8 cellular contexts compared by ENCODE assay signal in genomic region chr6:111087106-111087835, GRCh38. TPM values are rescaled to one million over a fixed set of nuclear protein-coding genes. Genes with fewer than 3 reads are reported as not detected.
DNase-seq lines count a peak whose midpoint lies in the region; ATAC-seq, FAIRE-seq and TF ChIP-seq lines count a peak whose summit lies in the region.

A gene with protein sequence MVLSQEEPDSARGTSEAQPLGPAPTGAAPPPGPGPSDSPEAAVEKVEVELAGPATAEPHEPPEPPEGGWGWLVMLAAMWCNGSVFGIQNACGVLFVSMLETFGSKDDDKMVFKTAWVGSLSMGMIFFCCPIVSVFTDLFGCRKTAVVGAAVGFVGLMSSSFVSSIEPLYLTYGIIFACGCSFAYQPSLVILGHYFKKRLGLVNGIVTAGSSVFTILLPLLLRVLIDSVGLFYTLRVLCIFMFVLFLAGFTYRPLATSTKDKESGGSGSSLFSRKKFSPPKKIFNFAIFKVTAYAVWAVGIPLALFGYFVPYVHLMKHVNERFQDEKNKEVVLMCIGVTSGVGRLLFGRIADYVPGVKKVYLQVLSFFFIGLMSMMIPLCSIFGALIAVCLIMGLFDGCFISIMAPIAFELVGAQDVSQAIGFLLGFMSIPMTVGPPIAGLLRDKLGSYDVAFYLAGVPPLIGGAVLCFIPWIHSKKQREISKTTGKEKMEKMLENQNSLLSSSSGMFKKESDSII (plus strand): TSS chr6:111087503. CDS start chr6:111087753, 250 bp downstream.

- intact Hi-C loops in left colon (cut with DNase I, micrococcal nuclease) = no loop called here

- no peak for FAIRE-seq in bronchial epithelial cell (lab: Jason Lieb, UNC)

- peak; percentile 67 for ATAC-seq in HG02970 (IDR thresholded peaks at IDR 0.05; ENCODE audit: low FRiP score, unreplicated experiment)
- peak; percentile 93 for ATAC-seq in left colon

- peak within 1 kb of the TSS; percentile 54 for H3K4me3 ChIP-seq in WI38 (ENCODE audit: low read depth, low read length)
- peak within 1 kb of the TSS; percentile 31 for H3K4me3 ChIP-seq in bronchial epithelial cell (ENCODE audit: low read depth, low read length)

- DNase-seq in NCI-H2081 (lab: John Stamatoyannopoulos, UW) (peak; percentile 66 to 78), NCI-H2081 treated with DMSO at 0.1 percent for 48 hours (lab: John Stamatoyannopoulos, UW) (no peak), NCI-H2029 (lab: John Stamatoyannopoulos, UW) (peak; percentile 60), bronchial epithelial cell (ENCODE audit: low read depth) (no peak), left colon (peak; percentile 70 to 73)
- peak; percentile 76 to 82 for DNase-seq in stimulated activated CD4-positive, alpha-beta T cell treated with anti-CD3 and anti-CD28 coated beads, Interleukin-2, amount 100 ng/mL, for 24 hours

- no peaks in the 10 kb centered on the region for H3K36me3 ChIP-seq in bronchial epithelial cell (ENCODE audit: control insufficient read depth, insufficient read depth, low read length)

- TF ChIP-seq CTCF in WI38 (IDR thresholded peaks at IDR 0.05; ENCODE audit: low read depth, low read length) (no peak), bronchial epithelial cell (IDR thresholded peaks at IDR 0.05; ENCODE audit: insufficient read depth, low read length, severe bottlenecking) (no peak)

- peaks cover 18% of the 10 kb centered on the region for H3K27me3 ChIP-seq in bronchial epithelial cell (ENCODE audit: control insufficient read depth, insufficient read depth, low read length)

RNA-seq across cellular contexts. Expression of the gene that starts here (rescaled TPM):
- under 0.01 and 0.26 TPM in 2 replicates for total RNA-seq in bronchial epithelial cell
- total RNA-seq in left colon = 1 to 10 TPM; 4.0 TPM

Comparison
In these comparisons a context has a peak if more than half of its experiments do, and no peak if none do; other contexts are left out.
1. DNase-seq: peak in NCI-H2081 (2 of 2), NCI-H2029 (single experiment), left colon (2 of 2) and stimulated activated CD4-positive, alpha-beta T cell treated with anti-CD3 and anti-CD28 coated beads, Interleukin-2, amount 100 ng/mL, for 24 hours (2 of 2); none in NCI-H2081 treated with DMSO at 0.1 percent for 48 hours (single experiment) and bronchial epithelial cell (single experiment).